In genomic region chr3:107285197-107285596, GRCh38 we compare ENCODE assay signal across 19 cellular contexts.
DNase-seq lines count a peak whose midpoint lies in the region; ATAC-seq, FAIRE-seq and TF ChIP-seq lines count a peak whose summit lies in the region.
"Had no signal": no experiment of that assay in that cellular context is flagged by ENCODE, and none has a peak within 500 bp of the region (broad histone marks: within the 10 kb centered on the region; RNA-seq: fewer than 3 reads in every experiment).

No MANE protein-coding gene starts in this region.

- POLR2A ChIA-PET in PC-9 (lab: Charles Lee; ENCODE audit: unreplicated experiment): no interaction called here

- H3K4me3 ChIP-seq in PC-9 (no peak overlapping the region), endodermal cell (ENCODE audit: low read length) (peak overlapping the region; percentile 53), mesendoderm (ENCODE audit: low read length) (no peak overlapping the region), lower lobe of right lung (no peak overlapping the region), osteoblast (ENCODE audit: insufficient read depth, low read length) (no peak overlapping the region)
- H3K4me3 ChIP-seq: Peyer's patch had no signal

- H3K4me1 Mint-ChIP-seq in endodermal cell (peaks cover 27% of the 10 kb centered on the region), mesothelial cell of epicardium (peaks cover 4% of the 10 kb centered on the region)
- H3K4me1 Mint-ChIP-seq: activated naive CD4-positive, alpha-beta T cell treated with anti-CD3 and anti-CD28 coated beads, Interleukin-2, amount 10 ng/mL, durations not matched to agents 7 days and 5 days had no signal

- H3F3A ChIP-seq in PC-9 (ENCODE audit: insufficient read depth, low read depth): no peaks in the 10 kb centered on the region

- TF ChIP-seq CTCF in PC-9 (conservative IDR thresholded peaks at IDR 0.05) (no peak), endodermal cell (conservative IDR thresholded peaks at IDR 0.05) (no peak), lower lobe of right lung (IDR thresholded peaks at IDR 0.05) (no peak), mesothelial cell of epicardium (IDR thresholded peaks at IDR 0.05; ENCODE audit: unreplicated experiment) (no peak), osteoblast (IDR thresholded peaks at IDR 0.05; ENCODE audit: extremely low read depth, low read depth, low read length) (no peak)

- H3K9me3 Mint-ChIP-seq in endodermal cell (peaks cover 9% of the 10 kb centered on the region), mesothelial cell of epicardium (peaks cover 11% of the 10 kb centered on the region)
- H3K9me3 Mint-ChIP-seq: activated naive CD4-positive, alpha-beta T cell treated with anti-CD3 and anti-CD28 coated beads, Interleukin-2, amount 10 ng/mL, durations not matched to agents 7 days and 5 days; stimulated activated naive CD8-positive, alpha-beta T cell treated with anti-CD3 and anti-CD28 coated beads, Interleukin-15, Interleukin-2, amounts not matched to agents 100 ng/mL and 50 ng/mL, for 24 hours; T-cell had no signal

- intact Hi-C loops in PC-9 (cut with micrococcal nuclease; ENCODE audit: unreplicated experiment): no loop called here
- intact Hi-C loops in lower lobe of right lung (cut with DNase I): no loop called here

- H3K4me1 ChIP-seq in PC-9 (replicated peaks; ENCODE audit: insufficient read depth) (peaks cover 8% of the 10 kb centered on the region), endodermal cell (ENCODE audit: control insufficient read depth, insufficient read depth, low read length) (peaks cover 9% of the 10 kb centered on the region), mesendoderm (ENCODE audit: control insufficient read depth, low read depth, low read length) (peaks cover 15% of the 10 kb centered on the region), lower lobe of right lung (no peaks in the 10 kb centered on the region), osteoblast (ENCODE audit: insufficient read depth, low read length) (no peaks in the 10 kb centered on the region)
- H3K4me1 ChIP-seq: Peyer's patch had no signal

- no peak overlapping the region for H3K18ac ChIP-seq in mesendoderm (ENCODE audit: low read length)

- H4K5ac ChIP-seq in mesendoderm (ENCODE audit: low read length): no peak overlapping the region

- H2BK5ac ChIP-seq in mesendoderm (ENCODE audit: low read length): peak overlapping the region; percentile 58

- no peak for ATAC-seq in lower lobe of right lung
- ATAC-seq: T-cell had no signal

- no peaks in the 10 kb centered on the region for H3K79me1 ChIP-seq in mesendoderm (ENCODE audit: low read length)

- 0 to 12% methylated on average over 2 of the region's 2 CpGs for WGBS in endodermal cell (ENCODE audit: insufficient coverage in 1 of 2, insufficient read length in 1 of 2), 2 experiments
- WGBS in mesendoderm (ENCODE audit: extremely low coverage, insufficient coverage, low lambda C conversion rate): no CpG with 5 or more reads among the region's 2 CpGs

- H3K27me3 Mint-ChIP-seq in endodermal cell (ENCODE audit: insufficient read depth): no peaks in the 10 kb centered on the region
- H3K27me3 Mint-ChIP-seq in mesothelial cell of epicardium (ENCODE audit: low read depth): no peaks in the 10 kb centered on the region
- H3K27me3 Mint-ChIP-seq: activated naive CD4-positive, alpha-beta T cell treated with anti-CD3 and anti-CD28 coated beads, Interleukin-2, amount 10 ng/mL, durations not matched to agents 7 days and 5 days had no signal

- H3K23ac ChIP-seq in mesendoderm (ENCODE audit: low read length): no peak overlapping the region

- DNase-seq in H54 (ENCODE audit: insufficient read length, low spot score): no peak
- no peak for DNase-seq in PC-9
- DNase-seq in endodermal cell: peak; percentile 90
- peak; percentile 98 for DNase-seq in mesendoderm
- DNase-seq in lower lobe of right lung: no peak
- DNase-seq in mesothelial cell of epicardium (ENCODE audit: low spot score in 2 of 2, unreplicated experiment in 2 of 2): no peak
- DNase-seq in osteoblast (ENCODE audit: insufficient read length, low spot score, missing footprints): no peak
- no peak for DNase-seq in NOMO-1 treated with dmso at 0.1 percent for 144 hours (lab: John Stamatoyannopoulos, UW; ENCODE audit: unreplicated experiment)
- DNase-seq: activated CD4-positive, CD25-positive, alpha-beta regulatory T cell treated with anti-CD3 and anti-CD28 coated beads, Interleukin-2, amount 50 U/mL, for 72 hours; activated CD8-positive, alpha-beta memory T cell treated with anti-CD3 and anti-CD28 coated beads, Interleukin-2, amount 50 U/mL, for 48 hours; activated naive CD4-positive, alpha-beta T cell treated with anti-CD3 and anti-CD28 coated beads, Interleukin-2, amount 10 ng/mL, durations not matched to agents 7 days and 5 days; erythroblast; NCI-H1417; NCI-H510A treated with DMSO at 0.1 percent for 48 hours; nucleus accumbens; Peyer's patch; small intestine; T-cell had no signal

- H3K4ac ChIP-seq in mesendoderm (ENCODE audit: low read depth, low read length): no peak overlapping the region

- H4K20me1 ChIP-seq in PC-9 (ENCODE audit: insufficient read depth) (no peaks in the 10 kb centered on the region), osteoblast (ENCODE audit: insufficient read depth, low read length) (no peaks in the 10 kb centered on the region)

- H3K27me3 ChIP-seq in PC-9 (ENCODE audit: insufficient read depth, low read depth) (no peaks in the 10 kb centered on the region), endodermal cell (ENCODE audit: control insufficient read depth, insufficient read depth, low read length, poor library complexity, severe bottlenecking) (no peaks in the 10 kb centered on the region), mesendoderm (ENCODE audit: insufficient read depth, low read length, poor library complexity) (no peaks in the 10 kb centered on the region), lower lobe of right lung (ENCODE audit: low read depth) (no peaks in the 10 kb centered on the region), osteoblast (ENCODE audit: insufficient read depth, low read length) (no peaks in the 10 kb centered on the region)
- H3K27me3 ChIP-seq: Peyer's patch had no signal

- H3K9ac ChIP-seq in endodermal cell (ENCODE audit: extremely low read depth, low read length, poor library complexity, severe bottlenecking) (peak overlapping the region; percentile 47), mesendoderm (ENCODE audit: low read length) (no peak overlapping the region)

- no peak overlapping the region for H3K27ac ChIP-seq in PC-9
- peak overlapping the region; percentile 54 for H3K27ac ChIP-seq in endodermal cell (ENCODE audit: low read depth, low read length)
- H3K27ac ChIP-seq in mesendoderm (ENCODE audit: low read depth, low read length): peak overlapping the region; percentile 70
- no peak overlapping the region for H3K27ac ChIP-seq in lower lobe of right lung
- H3K27ac ChIP-seq in osteoblast (ENCODE audit: low read depth, low read length): no peak overlapping the region
- H3K27ac ChIP-seq: Peyer's patch had no signal

- H4K8ac ChIP-seq in mesendoderm (ENCODE audit: low read depth, low read length): no peak overlapping the region

- peaks cover 6% of the 10 kb centered on the region for H3K36me3 Mint-ChIP-seq in endodermal cell (ENCODE audit: low read depth)
- H3K36me3 Mint-ChIP-seq in mesothelial cell of epicardium: peaks cover 7% of the 10 kb centered on the region
- H3K36me3 Mint-ChIP-seq: activated naive CD4-positive, alpha-beta T cell treated with anti-CD3 and anti-CD28 coated beads, Interleukin-2, amount 10 ng/mL, durations not matched to agents 7 days and 5 days; T-cell had no signal

- H2BK120ac ChIP-seq in mesendoderm (ENCODE audit: low read depth, low read length): no peak overlapping the region

- no peak overlapping the region for H3K4me3 Mint-ChIP-seq in endodermal cell
- H3K4me3 Mint-ChIP-seq in mesothelial cell of epicardium: no peak overlapping the region
- H3K4me3 Mint-ChIP-seq: activated naive CD4-positive, alpha-beta T cell treated with anti-CD3 and anti-CD28 coated beads, Interleukin-2, amount 10 ng/mL, durations not matched to agents 7 days and 5 days; stimulated activated naive CD8-positive, alpha-beta T cell treated with anti-CD3 and anti-CD28 coated beads, Interleukin-15, Interleukin-2, amounts not matched to agents 100 ng/mL and 50 ng/mL, for 24 hours; T-cell had no signal

- FAIRE-seq in H54 (lab: Jason Lieb, UNC): peak; percentile 95
- FAIRE-seq: small intestine had no signal

- H3K4me2 ChIP-seq in PC-9 (no peak overlapping the region), mesendoderm (ENCODE audit: low read length) (no peak overlapping the region), osteoblast (ENCODE audit: insufficient read depth, low read length) (no peak overlapping the region)

- H2AFZ ChIP-seq in PC-9 (peak overlapping the region; percentile 2; the same call in 1 of the 2 replicates), osteoblast (ENCODE audit: low read length) (no peak overlapping the region)

- no peaks in the 10 kb centered on the region for H3K79me2 ChIP-seq in PC-9 (ENCODE audit: low read depth)
- H3K79me2 ChIP-seq in mesendoderm (ENCODE audit: control insufficient read depth, insufficient read depth, low read length): no peaks in the 10 kb centered on the region
- H3K79me2 ChIP-seq in osteoblast (ENCODE audit: insufficient read depth, low read length): no peaks in the 10 kb centered on the region

- no peak overlapping the region for H3K56ac ChIP-seq in mesendoderm (ENCODE audit: low read length)

- no peak overlapping the region for H2AK5ac ChIP-seq in mesendoderm (ENCODE audit: low read length)

- no peaks in the 10 kb centered on the region for H3K36me3 ChIP-seq in PC-9 (ENCODE audit: low read depth)
- H3K36me3 ChIP-seq in endodermal cell (ENCODE audit: control insufficient read depth, insufficient read depth, low read length): no peaks in the 10 kb centered on the region
- no peaks in the 10 kb centered on the region for H3K36me3 ChIP-seq in mesendoderm (ENCODE audit: control insufficient read depth, insufficient read depth, low read length)
- H3K36me3 ChIP-seq in lower lobe of right lung: no peaks in the 10 kb centered on the region
- H3K36me3 ChIP-seq in osteoblast (ENCODE audit: insufficient read depth, low read length): no peaks in the 10 kb centered on the region
- H3K36me3 ChIP-seq: Peyer's patch had no signal

- H3K9me3 ChIP-seq in PC-9 (ENCODE audit: insufficient read depth, low read depth): peaks cover 5% of the 10 kb centered on the region; the same call in 1 of the 2 replicates
- H3K9me3 ChIP-seq in endodermal cell (ENCODE audit: control insufficient read depth, low read length): peaks cover 11% of the 10 kb centered on the region
- no peaks in the 10 kb centered on the region for H3K9me3 ChIP-seq in lower lobe of right lung
- no peaks in the 10 kb centered on the region for H3K9me3 ChIP-seq in osteoblast (ENCODE audit: low read depth, low read length)
- H3K9me3 ChIP-seq: Peyer's patch had no signal

- peak overlapping the region; percentile 98 for H3K27ac Mint-ChIP-seq in endodermal cell
- no peak overlapping the region for H3K27ac Mint-ChIP-seq in mesothelial cell of epicardium
- H3K27ac Mint-ChIP-seq: activated naive CD4-positive, alpha-beta T cell treated with anti-CD3 and anti-CD28 coated beads, Interleukin-2, amount 10 ng/mL, durations not matched to agents 7 days and 5 days; stimulated activated naive CD8-positive, alpha-beta T cell treated with anti-CD3 and anti-CD28 coated beads, Interleukin-15, Interleukin-2, amounts not matched to agents 100 ng/mL and 50 ng/mL, for 24 hours; T-cell had no signal

- no peaks in the 10 kb centered on the region for H3K9me2 ChIP-seq in PC-9 (ENCODE audit: insufficient read depth)

- TF ChIP-seq POLR2A in H54 (IDR thresholded peaks at IDR 0.05; ENCODE audit: low read depth, low read length): no peak

- BruUV-seq in PC-9 (replicated peaks; lab: Mats Ljungman, UMichigan): no TSS peak

- H2BK15ac ChIP-seq in mesendoderm (replicated peaks; ENCODE audit: low read depth): no peak overlapping the region

- CTCF ChIA-PET in PC-9 (lab: Charles Lee): no interaction called here

Comparison
In these comparisons a context has a peak if more than half of its experiments do, and no peak if none do; other contexts are left out.
1. DNase-seq: peak in endodermal cell (single experiment) and mesendoderm (single experiment); none in H54 (single experiment), PC-9 (0 of 2), lower lobe of right lung (single experiment), mesothelial cell of epicardium (0 of 2), osteoblast (single experiment) and NOMO-1 treated with dmso at 0.1 percent for 144 hours (single experiment).
2. H3K27ac ChIP-seq: peak in endodermal cell (single experiment) and mesendoderm (single experiment); none in PC-9 (single experiment), lower lobe of right lung (single experiment) and osteoblast (single experiment).